ENCODE assay signal across 10 cellular contexts in genomic region chr15:53962646-53963561, GRCh38. TPM values are rescaled to one million over a fixed set of nuclear protein-coding genes. Genes with fewer than 3 reads are reported as not detected.
A peak's percentile ranks its signal among the peaks of the same experiment; 100 is the strongest.
DNase-seq lines count a peak whose midpoint lies in the region; ATAC-seq and TF ChIP-seq lines count a peak whose summit lies in the region.
"Had no signal": no experiment of that assay in that cellular context is flagged by ENCODE, and none has a peak within 500 bp of the region (broad histone marks: within the 10 kb centered on the region; RNA-seq: fewer than 3 reads in every experiment).

No MANE protein-coding gene starts in this region.

- H3K27ac Mint-ChIP-seq in brain, result no peak overlapping the region
- H3K27ac Mint-ChIP-seq: CD8-positive, alpha-beta T cell; memory B cell had no signal

- H3K27me3 Mint-ChIP-seq in brain, result no peaks in the 10 kb centered on the region
- H3K27me3 Mint-ChIP-seq: memory B cell had no signal

- H3K4me3 Mint-ChIP-seq in brain, result no peak overlapping the region
- H3K4me3 Mint-ChIP-seq: CD8-positive, alpha-beta T cell; memory B cell had no signal

- H3K4me1 Mint-ChIP-seq in brain, result no peaks in the 10 kb centered on the region
- H3K4me1 Mint-ChIP-seq: memory B cell had no signal

- ATAC-seq in HG03469 (IDR thresholded peaks at IDR 0.05; ENCODE audit: unreplicated experiment), result no peak
- no peak for ATAC-seq in GM21515 (IDR thresholded peaks at IDR 0.05; ENCODE audit: unreplicated experiment)
- ATAC-seq: CD8-positive, alpha-beta T cell had no signal

- H3K9me3 Mint-ChIP-seq in brain, result peaks cover 0 to 3% (median 0%) of the 10 kb centered on the region in 5 experiments
- H3K9me3 Mint-ChIP-seq: CD8-positive, alpha-beta T cell; memory B cell had no signal

- no peaks in the 10 kb centered on the region for H3K36me3 Mint-ChIP-seq in brain
- H3K36me3 Mint-ChIP-seq: CD8-positive, alpha-beta T cell; memory B cell had no signal

- TF ChIP-seq CTCF in brain (conservative IDR thresholded peaks at IDR 0.05), result peak; percentile 72 to 84

- DNase-seq in NK-92 treated with Interleukin-12 subunit alpha and Interleukin-12 subunit beta, amount 100 ng/mL, for 24 hours (lab: John Stamatoyannopoulos, UW), result peak; percentile 1
- DNase-seq in NK-92 (lab: John Stamatoyannopoulos, UW; ENCODE audit: unreplicated experiment) (no peak), NCI-H1105 (lab: John Stamatoyannopoulos, UW) (peak; percentile 6), midbrain (lab: John Stamatoyannopoulos, UW) (peak; percentile 8), NCI-H146 treated with DMSO at 0.1 percent for 48 hours (lab: John Stamatoyannopoulos, UW; ENCODE audit: unreplicated experiment) (no peak)

RNA-seq across cellular contexts. Expression of gene UNC13C, which starts 15.3 kb away (rescaled TPM):
- polyA plus RNA-seq in brain (ENCODE audit: insufficient read depth, low read depth, low replicate concordance), result 0.46 TPM

Comparison
In these comparisons a context has a peak if more than half of its experiments do, and no peak if none do; other contexts are left out.
1. DNase-seq: peak in NK-92 treated with Interleukin-12 subunit alpha and Interleukin-12 subunit beta, amount 100 ng/mL, for 24 hours (single experiment), NCI-H1105 (single experiment) and midbrain (single experiment); none in NK-92 (single experiment) and NCI-H146 treated with DMSO at 0.1 percent for 48 hours (single experiment).